28 cellular contexts compared by ENCODE assay signal in the genomic region with DNA sequence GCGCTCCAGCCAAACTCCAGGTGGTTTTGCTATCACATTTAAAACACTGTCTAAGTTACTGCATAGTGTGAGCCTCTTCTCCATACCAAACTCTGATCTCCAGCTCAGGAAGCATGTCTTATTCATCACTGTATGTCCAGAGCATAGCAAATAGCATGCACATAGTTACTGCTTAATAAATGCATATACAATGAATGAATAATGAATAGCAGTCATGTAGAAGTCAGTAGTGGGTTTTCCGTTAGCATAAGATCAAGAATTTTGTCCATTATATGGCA.
"Had no signal": no experiment of that assay in that cellular context is flagged by ENCODE, and none has a peak within 500 bp of the region (broad histone marks: within the 10 kb centered on the region; RNA-seq: fewer than 3 reads in every experiment).

No MANE protein-coding gene starts in this region.

- H3K36me3 ChIP-seq: breast epithelium, MG63 had no signal

- H3K36me3 Mint-ChIP-seq: activated naive CD8-positive, alpha-beta T cell had no signal

- H3K4me3 ChIP-seq: breast epithelium, MG63 had no signal

- H3K27ac Mint-ChIP-seq: activated CD4-positive, alpha-beta memory T cell treated with anti-CD3 and anti-CD28 coated beads, Interleukin-2, amount 10 ng/mL, durations not matched to agents 7 days and 5 days; activated CD4-positive, alpha-beta T cell treated with anti-CD3 and anti-CD28 coated beads, Interleukin-2, amount 10 ng/mL, durations not matched to agents 7 days and 5 days; activated naive CD4-positive, alpha-beta T cell treated with anti-CD3 and anti-CD28 coated beads for 36 hours; activated naive CD8-positive, alpha-beta T cell; activated T-helper 17 cell treated with anti-CD3 and anti-CD28 coated beads, Interleukin-2, amount 50 U/mL, for 72 hours had no signal

- H3K9ac ChIP-seq: KMS-11 had no signal

- DNase-seq: activated CD4-positive, alpha-beta memory T cell treated with anti-CD3 and anti-CD28 coated beads, Interleukin-2, amount 10 ng/mL, durations not matched to agents 7 days and 5 days; activated CD4-positive, alpha-beta T cell treated with anti-CD3 and anti-CD28 coated beads, Interleukin-2, amount 10 ng/mL, durations not matched to agents 7 days and 5 days; activated CD4-positive, CD25-positive, alpha-beta regulatory T cell; activated gamma-delta T cell; activated naive CD4-positive, alpha-beta T cell treated with anti-CD3 and anti-CD28 coated beads for 36 hours; activated T-cell treated with anti-CD3 and anti-CD28 coated beads for 4 hours; activated T-cell treated with anti-CD3 and anti-CD28 coated beads, Interleukin-2, amount 50 U/mL, for 48 hours; aorta; MG63; NCI-H1092 treated with DMSO at 0.1 percent for 48 hours; NCI-H1417 treated with DMSO at 0.1 percent for 48 hours; NCI-H1694; NCI-H2029; NCI-H2107; NCI-H2171 treated with DMSO at 0.1 percent for 48 hours; NCI-H226; NCI-H510A; NCI-H526 treated with DMSO at 0.1 percent for 48 hours; NCI-H82; SIG-M5; T-helper 2 cell; T1000 had no signal

- FAIRE-seq: TTC549 had no signal

- H3K27ac ChIP-seq: KMS-11, VCaP had no signal

- H3K4me1 Mint-ChIP-seq: activated CD4-positive, alpha-beta memory T cell treated with anti-CD3 and anti-CD28 coated beads, Interleukin-2, amount 10 ng/mL, durations not matched to agents 7 days and 5 days; activated CD4-positive, alpha-beta T cell treated with anti-CD3 and anti-CD28 coated beads, Interleukin-2, amount 10 ng/mL, durations not matched to agents 7 days and 5 days; activated T-helper 17 cell treated with anti-CD3 and anti-CD28 coated beads, Interleukin-2, amount 50 U/mL, for 72 hours had no signal

- H3K4me3 Mint-ChIP-seq: activated CD4-positive, alpha-beta memory T cell treated with anti-CD3 and anti-CD28 coated beads, Interleukin-2, amount 10 ng/mL, durations not matched to agents 7 days and 5 days; activated CD4-positive, alpha-beta T cell treated with anti-CD3 and anti-CD28 coated beads, Interleukin-2, amount 10 ng/mL, durations not matched to agents 7 days and 5 days; activated naive CD4-positive, alpha-beta T cell treated with anti-CD3 and anti-CD28 coated beads for 36 hours; activated naive CD8-positive, alpha-beta T cell; activated T-helper 17 cell treated with anti-CD3 and anti-CD28 coated beads, Interleukin-2, amount 50 U/mL, for 72 hours had no signal

- H3K4me2 ChIP-seq: KMS-11 had no signal

- H3K27me3 ChIP-seq: breast epithelium, MG63 had no signal

- ATAC-seq: activated T-helper 17 cell treated with anti-CD3 and anti-CD28 coated beads, Interleukin-2, amount 50 U/mL, for 72 hours had no signal

- H3K9me3 ChIP-seq: breast epithelium, MG63 had no signal

- H3K9me3 Mint-ChIP-seq: activated CD4-positive, alpha-beta memory T cell treated with anti-CD3 and anti-CD28 coated beads, Interleukin-2, amount 10 ng/mL, durations not matched to agents 7 days and 5 days; activated CD4-positive, alpha-beta T cell treated with anti-CD3 and anti-CD28 coated beads, Interleukin-2, amount 10 ng/mL, durations not matched to agents 7 days and 5 days; activated naive CD4-positive, alpha-beta T cell treated with anti-CD3 and anti-CD28 coated beads for 36 hours; activated T-helper 17 cell treated with anti-CD3 and anti-CD28 coated beads, Interleukin-2, amount 50 U/mL, for 72 hours had no signal
